ENCODE assay signal across 8 cellular contexts in the genomic region with DNA sequence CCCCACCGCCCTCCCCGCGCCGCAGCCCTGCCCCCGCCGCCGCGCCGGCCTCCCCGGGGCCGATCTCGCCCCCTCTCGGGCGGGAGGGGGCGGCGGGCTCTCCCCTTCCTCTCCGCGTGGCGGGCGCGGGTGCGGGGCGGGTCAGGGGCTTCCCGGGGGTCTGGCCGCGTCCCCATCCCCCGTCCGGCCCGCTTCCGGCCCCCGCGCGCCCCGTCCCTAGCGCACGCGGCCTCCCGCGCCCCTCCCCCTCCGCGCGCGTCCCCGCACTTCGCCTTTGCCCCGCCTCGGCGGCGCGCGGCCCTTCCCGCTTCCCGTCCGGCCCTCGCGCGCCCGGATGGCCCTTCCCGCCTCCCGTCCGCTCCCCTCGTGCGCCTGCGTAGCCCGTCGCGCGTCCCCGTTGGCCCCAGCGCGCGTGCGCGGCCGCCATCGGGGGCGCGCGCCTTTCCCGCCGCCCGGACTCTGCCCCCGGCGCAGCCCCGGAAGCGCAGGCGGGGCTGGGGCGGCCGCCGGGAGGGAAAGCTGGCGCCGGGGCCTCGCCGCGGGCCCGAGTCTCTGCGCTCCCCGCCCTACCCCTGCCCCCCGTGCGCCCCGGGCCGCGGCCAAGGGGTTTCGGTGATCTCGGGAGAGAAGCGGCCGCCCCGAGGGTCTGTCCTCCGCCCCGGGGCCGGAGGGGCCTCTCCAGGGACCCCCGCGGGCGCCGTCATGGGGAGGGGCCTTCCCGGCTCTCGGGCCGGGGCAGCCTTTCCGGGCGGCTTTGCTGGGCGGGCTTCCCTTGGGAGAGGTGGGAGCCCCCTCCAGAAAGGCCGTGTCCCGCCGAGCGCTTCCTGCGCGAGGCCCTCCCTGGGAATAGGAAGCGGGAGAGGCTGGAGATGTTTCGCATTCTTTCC. TPM values are rescaled to one million over a fixed set of nuclear protein-coding genes. Genes with fewer than 3 reads are reported as not detected.
DNase-seq lines count a peak whose midpoint lies in the region; ATAC-seq and TF ChIP-seq lines count a peak whose summit lies in the region.

No MANE protein-coding gene starts in this region.

- H2AFZ ChIP-seq in H9 (ENCODE audit: low read length) (no peak overlapping the region), MM.1S (ENCODE audit: low read length) (no peak overlapping the region)

- H2BK5ac ChIP-seq in H9 (ENCODE audit: insufficient read length, low read length): no peak overlapping the region

- H3K27me3 Mint-ChIP-seq in H9 (ENCODE audit: low read depth) (no peaks in the 10 kb centered on the region), glutamatergic neuron (ENCODE audit: unreplicated experiment) (peaks cover 14% of the 10 kb centered on the region), osteocyte (ENCODE audit: unreplicated experiment) (no peaks in the 10 kb centered on the region)
- H3K27me3 Mint-ChIP-seq in activated naive CD4-positive, alpha-beta T cell treated with anti-CD3 and anti-CD28 coated beads, Interleukin-2, amount 50 U/mL, for 24 hours: no peaks in the 10 kb centered on the region

- no peak overlapping the region for H2BK120ac ChIP-seq in H9 (ENCODE audit: low read depth, low read length, poor library complexity, severe bottlenecking)

- no peak overlapping the region for H2BK12ac ChIP-seq in H9 (ENCODE audit: insufficient read length, low read depth, low read length)

- peaks cover 3% of the 10 kb centered on the region for H3K79me1 ChIP-seq in H9 (ENCODE audit: insufficient read depth, low read depth, low read length, poor library complexity, severe bottlenecking)

- H3K4me3 ChIP-seq in MM.1S (ENCODE audit: low read length) (peak overlapping the region; percentile 86), SK-N-MC (peak overlapping the region; percentile 94), thoracic aorta (peak overlapping the region; percentile 95)

- H4K91ac ChIP-seq in H9 (ENCODE audit: insufficient read length, low read depth, low read length): no peak overlapping the region

- H3K79me2 ChIP-seq in H9 (ENCODE audit: insufficient read depth, low read length) (peaks cover 46% of the 10 kb centered on the region), MM.1S (ENCODE audit: low read length) (peaks cover 53% of the 10 kb centered on the region)

- H3K4me3 Mint-ChIP-seq in H9 (peak overlapping the region; percentile 91 to 93), glutamatergic neuron (ENCODE audit: unreplicated experiment) (peak overlapping the region; percentile 95), osteocyte (ENCODE audit: unreplicated experiment) (peak overlapping the region; percentile 87)
- peak overlapping the region; percentile 98 for H3K4me3 Mint-ChIP-seq in activated naive CD4-positive, alpha-beta T cell treated with anti-CD3 and anti-CD28 coated beads, Interleukin-2, amount 50 U/mL, for 24 hours

- H3K18ac ChIP-seq in H9 (ENCODE audit: insufficient read length, low read depth, low read length): peak overlapping the region; percentile 31

- no peak overlapping the region for H2AK5ac ChIP-seq in H9 (ENCODE audit: insufficient read length, low read length)

- no peak overlapping the region for H4K5ac ChIP-seq in H9 (ENCODE audit: insufficient read length, low read depth, low read length)

- H3K14ac ChIP-seq in H9 (ENCODE audit: insufficient read depth, low read length): peak overlapping the region; percentile 77

- ATAC-seq in thoracic aorta (ENCODE audit: insufficient number of reproducible peaks, low FRiP score, low read depth): peak; percentile 47

- H3K27ac Mint-ChIP-seq in H9: peak overlapping the region; percentile 94 to 98 (median 95); a peak in 6 of 7 replicates
- peak overlapping the region; percentile 92 for H3K27ac Mint-ChIP-seq in activated naive CD4-positive, alpha-beta T cell treated with anti-CD3 and anti-CD28 coated beads, Interleukin-2, amount 50 U/mL, for 24 hours
- H3K27ac Mint-ChIP-seq in glutamatergic neuron (ENCODE audit: unreplicated experiment): peak overlapping the region; percentile 93
- H3K27ac Mint-ChIP-seq in osteocyte (ENCODE audit: unreplicated experiment): peak overlapping the region; percentile 82

- no peaks in the 10 kb centered on the region for H3F3A ChIP-seq in MM.1S (ENCODE audit: insufficient read depth, low read length)

- no peaks in the 10 kb centered on the region for H3K9me2 ChIP-seq in MM.1S (replicated peaks; ENCODE audit: insufficient read depth, low read length)

- peaks cover 28% of the 10 kb centered on the region for H3K36me3 ChIP-seq in MM.1S (replicated peaks; ENCODE audit: insufficient read depth, low read length)
- H3K36me3 ChIP-seq in SK-N-MC (ENCODE audit: insufficient read depth, low read length): peaks cover 47% of the 10 kb centered on the region
- H3K36me3 ChIP-seq in thoracic aorta: no peaks in the 10 kb centered on the region

- no peak overlapping the region for H3K23ac ChIP-seq in H9 (ENCODE audit: insufficient read length, low read depth, low read length)

- H3K27me3 ChIP-seq in H9 (ENCODE audit: insufficient read depth, low read length): no peaks in the 10 kb centered on the region
- H3K27me3 ChIP-seq in MM.1S (replicated peaks; ENCODE audit: insufficient read depth, low read length): 0 out of 2 replicates have a peak, but pooled peaks cover 3% of the 10 kb centered on the region
- H3K27me3 ChIP-seq in thoracic aorta (replicated peaks; ENCODE audit: insufficient read depth): no peaks in the 10 kb centered on the region

- H3K9ac ChIP-seq in H9 (ENCODE audit: extremely low read depth, insufficient read length, low read length) (peak overlapping the region; percentile 95), MM.1S (ENCODE audit: low read length) (peak overlapping the region; percentile 78), SK-N-MC (ENCODE audit: insufficient read length) (peak overlapping the region; percentile 97)

- H3K27ac ChIP-seq in H9 (ENCODE audit: insufficient read length, low read depth, low read length) (no peak overlapping the region), MM.1S (ENCODE audit: low read length) (peak overlapping the region; percentile 53; the same call in 1 of the 2 replicates), SK-N-MC (peak overlapping the region; percentile 98), thoracic aorta (peak overlapping the region; percentile 86 to 97)

- WGBS in H9 (ENCODE audit: extremely low coverage, insufficient read length, low lambda C conversion rate): no CpG with 5 or more reads among the region's 129 CpGs

- no peak overlapping the region for H4K8ac ChIP-seq in H9 (replicated peaks; ENCODE audit: insufficient read length, low read depth, low read length)

- no peak overlapping the region for H3T11ph ChIP-seq in H9 (ENCODE audit: low read length)

- no peak overlapping the region for H3K4ac ChIP-seq in H9 (ENCODE audit: low read depth, low read length)

- H3K4me2 ChIP-seq in H9 (ENCODE audit: insufficient read depth, insufficient read length, low read length): peak overlapping the region; percentile 89
- peak overlapping the region; percentile 85 for H3K4me2 ChIP-seq in MM.1S (ENCODE audit: low read depth, low read length)

- no peaks in the 10 kb centered on the region; a peak in 1 of 5 replicates for H3K9me3 Mint-ChIP-seq in H9
- no peaks in the 10 kb centered on the region for H3K9me3 Mint-ChIP-seq in activated naive CD4-positive, alpha-beta T cell treated with anti-CD3 and anti-CD28 coated beads, Interleukin-2, amount 50 U/mL, for 24 hours
- H3K9me3 Mint-ChIP-seq in glutamatergic neuron (ENCODE audit: unreplicated experiment): peaks cover 10% of the 10 kb centered on the region
- H3K9me3 Mint-ChIP-seq in osteocyte (ENCODE audit: unreplicated experiment): no peaks in the 10 kb centered on the region

- no peaks in the 10 kb centered on the region for H3K9me3 ChIP-seq in H9 (ENCODE audit: control insufficient read depth, low read depth, low read length)
- no peaks in the 10 kb centered on the region for H3K9me3 ChIP-seq in MM.1S (replicated peaks; ENCODE audit: insufficient read depth, low read length)
- H3K9me3 ChIP-seq in SK-N-MC (ENCODE audit: low read depth, low read length): no peaks in the 10 kb centered on the region
- H3K9me3 ChIP-seq in thoracic aorta: no peaks in the 10 kb centered on the region

- no peak for TF ChIP-seq CTCF in H9 (conservative IDR thresholded peaks at IDR 0.05)
- no peak for TF ChIP-seq CTCF in MM.1S (IDR thresholded peaks at IDR 0.05; ENCODE audit: low read length)
- no peak for TF ChIP-seq CTCF in glutamatergic neuron (IDR thresholded peaks at IDR 0.05; ENCODE audit: partially characterized antibody, unreplicated experiment)
- TF ChIP-seq CTCF in osteocyte (IDR thresholded peaks at IDR 0.05): peak; percentile 2
- no peak for TF ChIP-seq CTCF in thoracic aorta (IDR thresholded peaks at IDR 0.05)

- peaks cover 4% of the 10 kb centered on the region for H4K20me1 ChIP-seq in H9 (ENCODE audit: control insufficient read depth, insufficient read depth, insufficient read length)
- H4K20me1 ChIP-seq in MM.1S (ENCODE audit: insufficient read depth, low read length): peaks cover 48% of the 10 kb centered on the region

- no peak overlapping the region for H2BK20ac ChIP-seq in H9 (ENCODE audit: low read depth, low read length, poor library complexity, severe bottlenecking)

- no peak overlapping the region for H2BK15ac ChIP-seq in H9 (ENCODE audit: low read depth, low read length)

- H3K56ac ChIP-seq in H9 (ENCODE audit: insufficient read length, low read depth, low read length): no peak overlapping the region

- peak; percentile 77 for DNase-seq in ELF-1 (ENCODE audit: low read depth, low spot score)
- DNase-seq in H9: peak; percentile 75
- DNase-seq in MM.1S: peak; percentile 97
- no peak for DNase-seq in SK-N-MC (ENCODE audit: low read depth, low spot score)
- DNase-seq in glutamatergic neuron: peak; percentile 86
- DNase-seq in osteocyte (ENCODE audit: extremely low spot score, unreplicated experiment): peak; percentile 96
- peak; percentile 58 for DNase-seq in thoracic aorta (ENCODE audit: low spot score)

- H3K23me2 ChIP-seq in H9 (ENCODE audit: insufficient read length, low read depth, low read length, poor library complexity, severe bottlenecking): peaks cover 9% of the 10 kb centered on the region

- H3K4me1 Mint-ChIP-seq in H9 (peaks cover 25 to 36% of the 10 kb centered on the region in 2 experiments), glutamatergic neuron (ENCODE audit: low read depth, unreplicated experiment) (peaks cover 24% of the 10 kb centered on the region), osteocyte (ENCODE audit: unreplicated experiment) (peaks cover 39% of the 10 kb centered on the region)
- peaks cover 34% of the 10 kb centered on the region for H3K4me1 Mint-ChIP-seq in activated naive CD4-positive, alpha-beta T cell treated with anti-CD3 and anti-CD28 coated beads, Interleukin-2, amount 50 U/mL, for 24 hours

- H3K36me3 Mint-ChIP-seq in H9 (ENCODE audit: insufficient read depth in 1 of 3, low read depth in 3 of 3) (peaks cover 28 to 41% (median 40%) of the 10 kb centered on the region in 3 experiments; a peak in 6 of 7 replicates), glutamatergic neuron (ENCODE audit: unreplicated experiment) (no peaks in the 10 kb centered on the region), osteocyte (ENCODE audit: unreplicated experiment) (peaks cover 15% of the 10 kb centered on the region)
- peaks cover 11% of the 10 kb centered on the region for H3K36me3 Mint-ChIP-seq in activated naive CD4-positive, alpha-beta T cell treated with anti-CD3 and anti-CD28 coated beads, Interleukin-2, amount 50 U/mL, for 24 hours

- H3K4me1 ChIP-seq in H9 (ENCODE audit: insufficient read depth, low read length) (no peaks in the 10 kb centered on the region; the same call in 1 of the 2 replicates), MM.1S (ENCODE audit: low read length) (peaks cover 9% of the 10 kb centered on the region), thoracic aorta (ENCODE audit: control insufficient read depth in 1 of 2, low read depth in 2 of 2) (peaks cover 43 to 61% of the 10 kb centered on the region in 2 donors)

RNA-seq across cellular contexts. Expression of a gene that starts 0.5 kb away (rescaled TPM):
- total RNA-seq in H9 (2021) (712 and 748 TPM in 2 replicates), glutamatergic neuron (ENCODE audit: unreplicated experiment) (244 TPM), osteocyte (339 and 370 TPM in 2 replicates), thoracic aorta (100 to 1,000 TPM; 149 to 163 TPM)

RNA-seq across cellular contexts. Expression of a gene that starts 24.0 kb away (rescaled TPM):
- 57.9 and 61.2 TPM in 2 replicates for total RNA-seq in H9 (2021)
- total RNA-seq in glutamatergic neuron (ENCODE audit: unreplicated experiment): 392 TPM
- total RNA-seq in osteocyte: 18.2 and 19.4 TPM in 2 replicates
- total RNA-seq in thoracic aorta: not detected

RNA-seq across cellular contexts. Expression of a gene that starts 29.9 kb away (rescaled TPM):
- total RNA-seq in H9 (2021) (0.77 and 1.6 TPM in 2 replicates), glutamatergic neuron (ENCODE audit: unreplicated experiment) (2.2 TPM), osteocyte (0.91 and 1.0 TPM in 2 replicates), thoracic aorta (1 to 10 TPM in 1 of 2 donors, not detected in 1; 1.1 TPM)

RNA-seq across cellular contexts. Expression of a gene that starts 43.0 kb away (rescaled TPM):
- total RNA-seq in H9 (2021) (0.31 TPM in 1 of 2 replicates, not detected in the other), glutamatergic neuron (ENCODE audit: unreplicated experiment) (not detected), osteocyte (not detected in 2 replicates), thoracic aorta (not detected)

RNA-seq across cellular contexts. Expression of a gene that starts 46.9 kb away (rescaled TPM):
- total RNA-seq in H9 (2021) (0.44 and 0.83 TPM in 2 replicates), glutamatergic neuron (ENCODE audit: unreplicated experiment) (1.1 TPM), osteocyte (1.1 and 1.3 TPM in 2 replicates), thoracic aorta (1 to 10 TPM in 1 of 2 donors, not detected in 1; 2.2 TPM)

Comparison
In these comparisons a context has a peak if more than half of its experiments do, and no peak if none do; other contexts are left out.
1. RNA of a gene that starts 24.0 kb away (total RNA-seq): 392 TPM in glutamatergic neuron (single experiment), 57.9 to 61.2 TPM in H9 and 18.2 to 19.4 TPM in osteocyte; not detected in thoracic aorta; every median in the first group is over 10 times any median in the second.
2. Peak in every context shown above with its lines, with median percentiles within 50 percentile points of each other: H3K9ac ChIP-seq, H3K27ac Mint-ChIP-seq, H3K4me3 Mint-ChIP-seq and H3K4me3 ChIP-seq.